Comparison of ENCODE assay signal across 26 cellular contexts in the genomic region with DNA sequence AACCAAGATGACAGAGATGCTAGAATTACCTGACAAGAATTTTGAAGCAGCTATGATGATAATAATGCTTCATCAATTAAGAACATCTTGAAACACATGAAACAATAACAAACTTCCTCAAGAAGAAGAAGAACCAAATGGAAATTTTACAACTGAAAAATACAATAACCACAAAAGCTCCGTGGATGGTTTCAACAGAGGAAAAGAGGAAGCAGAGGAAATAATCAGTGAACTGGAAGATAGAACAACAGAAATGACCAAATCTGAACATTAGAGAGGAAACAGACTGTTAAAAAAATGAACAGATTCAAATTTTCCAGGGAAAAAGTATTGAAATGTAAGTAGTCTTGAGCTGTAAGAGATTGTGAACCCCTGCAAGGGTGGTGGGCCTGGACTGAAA.
"Had no signal": no experiment of that assay in that cellular context is flagged by ENCODE, and none has a peak within 500 bp of the region (broad histone marks: within the 10 kb centered on the region; RNA-seq: fewer than 3 reads in every experiment).

No MANE protein-coding gene starts in this region.

- DNase-seq: activated CD4-positive, alpha-beta memory T cell treated with anti-CD3 and anti-CD28 coated beads, Interleukin-2, amount 10 ng/mL, durations not matched to agents 7 days and 5 days; activated CD4-positive, alpha-beta T cell treated with anti-CD3 and anti-CD28 coated beads, Interleukin-2, amount 10 ng/mL, durations not matched to agents 24 days and 14 days; activated effector memory CD4-positive, alpha-beta T cell treated with Interleukin-2 at 50 U/mL for 16 hours; activated naive CD4-positive, alpha-beta T cell treated with anti-CD3 and anti-CD28 coated beads for 36 hours; activated naive CD8-positive, alpha-beta T cell treated with anti-CD3 and anti-CD28 coated beads, Interleukin-2, amount 10 ng/mL, durations not matched to agents 7 days and 5 days; activated T-cell treated with anti-CD3 and anti-CD28 coated beads, Interleukin-2, amount 50 U/mL, for 72 hours; amygdala; cerebellar nuclear complex; endodermal cell; esophagus squamous epithelium; head of caudate nucleus; hypothalamus; left ventricle myocardium inferior; mammary epithelial cell; naive thymus-derived CD8-positive, alpha-beta T cell; retina; sigmoid colon; stimulated activated CD4-positive, alpha-beta T cell treated with anti-CD3 and anti-CD28 coated beads, Interleukin-15, amount 100 ng/mL, for 24 hours; stimulated activated CD4-positive, alpha-beta T cell treated with anti-CD3 and anti-CD28 coated beads, Interleukin-2, amount 100 ng/mL, for 48 hours; stimulated activated naive CD4-positive, alpha-beta T cell treated with Interleukin-2 at 50 U/mL for 16 hours; T1000; thyroid gland had no signal

- H3K9me3 Mint-ChIP-seq: activated CD4-positive, alpha-beta T cell treated with anti-CD3 and anti-CD28 coated beads, Interleukin-2, amount 10 ng/mL, durations not matched to agents 24 days and 14 days had no signal

- H3K27me3 Mint-ChIP-seq: activated CD4-positive, alpha-beta memory T cell treated with anti-CD3 and anti-CD28 coated beads, Interleukin-2, amount 10 ng/mL, durations not matched to agents 7 days and 5 days; activated CD4-positive, alpha-beta T cell treated with anti-CD3 and anti-CD28 coated beads, Interleukin-2, amount 10 ng/mL, durations not matched to agents 24 days and 14 days; activated naive CD8-positive, alpha-beta T cell treated with anti-CD3 and anti-CD28 coated beads, Interleukin-2, amount 10 ng/mL, durations not matched to agents 7 days and 5 days had no signal

- H3K4me1 Mint-ChIP-seq: activated CD4-positive, alpha-beta memory T cell treated with anti-CD3 and anti-CD28 coated beads, Interleukin-2, amount 10 ng/mL, durations not matched to agents 7 days and 5 days; activated CD4-positive, alpha-beta T cell treated with anti-CD3 and anti-CD28 coated beads, Interleukin-2, amount 10 ng/mL, durations not matched to agents 24 days and 14 days; activated naive CD8-positive, alpha-beta T cell treated with anti-CD3 and anti-CD28 coated beads, Interleukin-2, amount 10 ng/mL, durations not matched to agents 7 days and 5 days; mesothelial cell of epicardium; neural progenitor cell had no signal

- H3K4me3 Mint-ChIP-seq: activated CD4-positive, alpha-beta memory T cell treated with anti-CD3 and anti-CD28 coated beads, Interleukin-2, amount 10 ng/mL, durations not matched to agents 7 days and 5 days; activated CD4-positive, alpha-beta T cell treated with anti-CD3 and anti-CD28 coated beads, Interleukin-2, amount 10 ng/mL, durations not matched to agents 24 days and 14 days; activated naive CD4-positive, alpha-beta T cell treated with anti-CD3 and anti-CD28 coated beads for 36 hours; activated naive CD8-positive, alpha-beta T cell treated with anti-CD3 and anti-CD28 coated beads, Interleukin-2, amount 10 ng/mL, durations not matched to agents 7 days and 5 days; activated T-cell treated with anti-CD3 and anti-CD28 coated beads, Interleukin-2, amount 50 U/mL, for 72 hours; endodermal cell; mesothelial cell of epicardium; naive thymus-derived CD8-positive, alpha-beta T cell; neural progenitor cell had no signal

- H3K27ac Mint-ChIP-seq: activated CD4-positive, alpha-beta memory T cell treated with anti-CD3 and anti-CD28 coated beads, Interleukin-2, amount 10 ng/mL, durations not matched to agents 7 days and 5 days; activated CD4-positive, alpha-beta T cell treated with anti-CD3 and anti-CD28 coated beads, Interleukin-2, amount 10 ng/mL, durations not matched to agents 24 days and 14 days; activated naive CD4-positive, alpha-beta T cell treated with anti-CD3 and anti-CD28 coated beads for 36 hours; activated naive CD8-positive, alpha-beta T cell treated with anti-CD3 and anti-CD28 coated beads, Interleukin-2, amount 10 ng/mL, durations not matched to agents 7 days and 5 days; activated T-cell treated with anti-CD3 and anti-CD28 coated beads, Interleukin-2, amount 50 U/mL, for 72 hours; endodermal cell; mesothelial cell of epicardium; naive thymus-derived CD8-positive, alpha-beta T cell; neural progenitor cell had no signal

- ATAC-seq: activated CD4-positive, CD25-positive, alpha-beta regulatory T cell treated with anti-CD3 and anti-CD28 coated beads, Interleukin-2, amount 50 U/mL, for 24 hours; activated T-cell treated with anti-CD3 and anti-CD28 coated beads, Interleukin-2, amount 50 U/mL, for 72 hours; gastroesophageal sphincter; naive thymus-derived CD8-positive, alpha-beta T cell had no signal
